In the genomic region with DNA sequence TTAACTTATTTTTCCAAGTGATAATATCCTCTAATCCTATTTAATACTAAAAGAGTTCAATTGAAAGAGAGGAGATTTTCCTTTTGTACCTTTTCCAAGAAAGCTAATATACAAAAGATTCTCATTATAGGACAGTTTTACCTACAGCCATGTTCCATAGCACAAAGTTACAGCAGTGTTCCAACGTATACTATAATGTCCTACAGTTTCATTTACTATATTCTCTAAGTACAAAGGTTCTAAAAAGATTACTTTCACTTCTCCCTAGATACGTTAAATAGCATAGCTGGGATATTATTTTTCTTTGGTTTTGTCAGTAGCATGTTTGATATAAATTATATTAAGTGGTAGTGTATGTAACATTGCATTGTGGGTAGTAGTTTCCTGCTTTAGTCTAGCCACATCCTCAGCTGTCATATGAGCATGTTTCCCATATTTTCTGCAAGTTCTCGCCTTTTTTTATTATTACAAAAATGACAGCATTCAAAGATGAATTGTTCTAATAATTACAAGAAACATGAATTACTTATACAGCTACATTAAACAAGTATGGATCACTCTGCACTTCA, we compare ENCODE assay signal across 24 cellular contexts. TPM values are rescaled to one million over a fixed set of nuclear protein-coding genes. Genes with fewer than 3 reads are reported as not detected.
A peak's percentile ranks its signal among the peaks of the same experiment; 100 is the strongest.
DNase-seq lines count a peak whose midpoint lies in the region; ATAC-seq, FAIRE-seq and TF ChIP-seq lines count a peak whose summit lies in the region.
"Had no signal": no experiment of that assay in that cellular context is flagged by ENCODE, and none has a peak within 500 bp of the region (broad histone marks: within the 10 kb centered on the region; RNA-seq: fewer than 3 reads in every experiment).

No MANE protein-coding gene starts in this region.

- peak overlapping the region; percentile 83 for H3K27ac Mint-ChIP-seq in CD8-positive, alpha-beta T cell

- no peak for TF ChIP-seq CTCF in CD8-positive, alpha-beta T cell (IDR thresholded peaks at IDR 0.05)
- no peak for TF ChIP-seq CTCF in SU-DHL-6 (IDR thresholded peaks at IDR 0.05; ENCODE audit: insufficient read depth, low read length, poor library complexity, severe bottlenecking)
- TF ChIP-seq CTCF in smooth muscle cell (IDR thresholded peaks at IDR 0.05; ENCODE audit: borderline replicate concordance, insufficient read depth, poor library complexity, severe bottlenecking): no peak

- no peaks in the 10 kb centered on the region for H3K9me2 ChIP-seq in SU-DHL-6 (replicated peaks; ENCODE audit: insufficient read depth, low read length)

- no peak overlapping the region for H3K9ac ChIP-seq in BLaER1
- no peak overlapping the region for H3K9ac ChIP-seq in SU-DHL-6 (ENCODE audit: low read length)
- H3K9ac ChIP-seq in smooth muscle cell (ENCODE audit: low read depth): no peak overlapping the region
- H3K9ac ChIP-seq: parathyroid adenoma had no signal

- H3K27ac ChIP-seq in BLaER1: no peak overlapping the region
- H3K27ac ChIP-seq in CD8-positive, alpha-beta T cell (ENCODE audit: low read depth, low read length): peak overlapping the region; percentile 32
- H3K27ac ChIP-seq in SU-DHL-6 (ENCODE audit: low read depth, low read length): no peak overlapping the region
- no peak overlapping the region for H3K27ac ChIP-seq in smooth muscle cell (ENCODE audit: low read depth)
- H3K27ac ChIP-seq: body of pancreas, hepatocyte, parathyroid adenoma, upper lobe of right lung had no signal

- H3K4me1 Mint-ChIP-seq in CD8-positive, alpha-beta T cell (ENCODE audit: low read depth): peaks cover 69% of the 10 kb centered on the region

- H3K9me3 ChIP-seq in BLaER1: no peaks in the 10 kb centered on the region
- H3K9me3 ChIP-seq in CD8-positive, alpha-beta T cell (ENCODE audit: low read length): no peaks in the 10 kb centered on the region
- no peaks in the 10 kb centered on the region for H3K9me3 ChIP-seq in SU-DHL-6 (ENCODE audit: insufficient read depth, low read length)
- H3K9me3 ChIP-seq in smooth muscle cell (replicated peaks; ENCODE audit: low read depth): no peaks in the 10 kb centered on the region
- H3K9me3 ChIP-seq: body of pancreas, upper lobe of right lung had no signal

- H3K4me3 Mint-ChIP-seq in CD8-positive, alpha-beta T cell: peak overlapping the region; percentile 76

- peaks cover 8% of the 10 kb centered on the region; the same call in 1 of the 2 replicates for H3F3A ChIP-seq in SU-DHL-6 (ENCODE audit: insufficient read depth)
- H3F3A ChIP-seq in smooth muscle cell (ENCODE audit: low read depth): no peaks in the 10 kb centered on the region

- peaks cover 5% of the 10 kb centered on the region for H3K36me3 Mint-ChIP-seq in CD8-positive, alpha-beta T cell
- H3K36me3 Mint-ChIP-seq: naive B cell had no signal

- H4K20me1 ChIP-seq in BLaER1 (no peaks in the 10 kb centered on the region), SU-DHL-6 (ENCODE audit: low read depth, low read length) (no peaks in the 10 kb centered on the region; the same call in 1 of the 2 replicates), smooth muscle cell (ENCODE audit: low read depth) (no peaks in the 10 kb centered on the region)

- peak; percentile 61 for ATAC-seq in CD8-positive, alpha-beta T cell
- ATAC-seq in GM18502 (IDR thresholded peaks at IDR 0.05; ENCODE audit: poor library complexity, unreplicated experiment): no peak
- ATAC-seq: body of pancreas, upper lobe of right lung had no signal

- CTCF ChIA-PET in CD8-positive, alpha-beta T cell (lab: Charles Lee): interaction anchor here (0.7 to 1.9 kb wide), 2 partner anchors 101 to 668 kb away, joined by 3 to 8 read pairs; no protein-coding TSS in a partner anchor
- CTCF ChIA-PET in HEK293T (lab: Yijun Ruan, JAX): interaction anchor here (0.6 kb wide), 1 partner anchor 9 kb away, joined by 3 read pairs; no protein-coding TSS in a partner anchor

- no peak for DNase-seq in CD8-positive, alpha-beta T cell
- DNase-seq in medulla oblongata (ENCODE audit: extremely low spot score): no peak
- DNase-seq in smooth muscle cell (lab: John Stamatoyannopoulos, UW; ENCODE audit: unreplicated experiment): no peak
- DNase-seq in HEK293T (ENCODE audit: extremely low spot score): no peak
- DNase-seq: activated CD4-positive, CD25-positive, alpha-beta regulatory T cell; activated gamma-delta T cell; body of pancreas; DMS 273 treated with DMSO at 0.1 percent for 48 hours; GF-D8; naive B cell; NCI-H146; NCI-H69; SHP77 treated with DMSO at 0.1 percent for 48 hours; upper lobe of right lung had no signal

- H3K36me3 ChIP-seq in BLaER1: no peaks in the 10 kb centered on the region
- H3K36me3 ChIP-seq in CD8-positive, alpha-beta T cell (ENCODE audit: insufficient read depth, low read length): no peaks in the 10 kb centered on the region
- H3K36me3 ChIP-seq in SU-DHL-6 (ENCODE audit: low read length): no peaks in the 10 kb centered on the region
- no peaks in the 10 kb centered on the region for H3K36me3 ChIP-seq in smooth muscle cell (ENCODE audit: low read depth)
- H3K36me3 ChIP-seq: upper lobe of right lung had no signal

- peak overlapping the region; percentile 32 for H3K4me2 ChIP-seq in BLaER1
- H3K4me2 ChIP-seq in SU-DHL-6 (ENCODE audit: low read depth, low read length, poor library complexity, severe bottlenecking): peak overlapping the region; percentile 5
- H3K4me2 ChIP-seq in smooth muscle cell: no peak overlapping the region
- H3K4me2 ChIP-seq: hepatocyte had no signal

- H3K79me2 ChIP-seq in SU-DHL-6 (ENCODE audit: insufficient read depth, low read length) (no peaks in the 10 kb centered on the region), smooth muscle cell (ENCODE audit: low read depth) (no peaks in the 10 kb centered on the region)
- H3K79me2 ChIP-seq: hepatocyte, parathyroid adenoma had no signal

- no peaks in the 10 kb centered on the region for H3K27me3 Mint-ChIP-seq in CD8-positive, alpha-beta T cell (ENCODE audit: low read depth)
- H3K27me3 Mint-ChIP-seq: naive B cell had no signal

- H3K4me1 ChIP-seq in BLaER1 (peaks cover 5% of the 10 kb centered on the region), smooth muscle cell (ENCODE audit: low read depth) (peaks cover 14% of the 10 kb centered on the region)
- peaks cover 48% of the 10 kb centered on the region for H3K4me1 ChIP-seq in CD8-positive, alpha-beta T cell (ENCODE audit: insufficient read depth, low read length)
- H3K4me1 ChIP-seq: body of pancreas, parathyroid adenoma had no signal

- no peaks in the 10 kb centered on the region for H3K9me3 Mint-ChIP-seq in CD8-positive, alpha-beta T cell
- H3K9me3 Mint-ChIP-seq: naive B cell had no signal

- POLR2A ChIA-PET in CD8-positive, alpha-beta T cell (lab: Charles Lee): interaction anchor here (1.0 to 1.1 kb wide), 2 partner anchors 13 to 54 kb away, joined by 3 to 6 read pairs; a partner anchor contains a TSS
- POLR2A ChIA-PET in HEK293T (lab: Yijun Ruan, JAX): no interaction called here

- 96% methylated on average over 3 of the region's 3 CpGs for WGBS in smooth muscle cell (ENCODE audit: low lambda C conversion rate)

- H3K4me3 ChIP-seq in BLaER1 (no peak overlapping the region), SU-DHL-6 (ENCODE audit: insufficient read depth, low read length, poor library complexity, severe bottlenecking) (no peak overlapping the region), smooth muscle cell (no peak overlapping the region)
- peak overlapping the region; percentile 3 for H3K4me3 ChIP-seq in CD8-positive, alpha-beta T cell (ENCODE audit: low read depth, low read length)
- H3K4me3 ChIP-seq: body of pancreas, hepatocyte, upper lobe of right lung had no signal

- peak; percentile 18 for FAIRE-seq in colon (lab: Jason Lieb, UNC)
- FAIRE-seq: endothelial cell of umbilical vein, HTR-8/SVneo, islet of Langerhans had no signal

- H2AFZ ChIP-seq in SU-DHL-6 (ENCODE audit: low read depth, low read length, severe bottlenecking): no peak overlapping the region
- H2AFZ ChIP-seq in smooth muscle cell (ENCODE audit: low read depth): no peak overlapping the region
- H2AFZ ChIP-seq: hepatocyte, parathyroid adenoma had no signal

- intact Hi-C loops in CD8-positive, alpha-beta T cell (cut with DNase I, micrococcal nuclease): loop anchor here in 1 of 2 experiments (2.0 to 5.0 kb wide), 3 partner anchors 13 to 666 kb away; a partner anchor contains a TSS

- H3K27me3 ChIP-seq in BLaER1 (no peaks in the 10 kb centered on the region), SU-DHL-6 (ENCODE audit: low read length) (no peaks in the 10 kb centered on the region), smooth muscle cell (ENCODE audit: low read depth) (no peaks in the 10 kb centered on the region)
- no peaks in the 10 kb centered on the region for H3K27me3 ChIP-seq in CD8-positive, alpha-beta T cell (ENCODE audit: insufficient read depth, low read length)
- H3K27me3 ChIP-seq: body of pancreas, hepatocyte, upper lobe of right lung had no signal

TF ChIP-seq in HEK293T, 16 proteins besides CTCF, POLR2A, EP300 and RAD21:
- TF ChIP-seq ARNT (IDR thresholded peaks at IDR 0.05): no peak
- no peak for TF ChIP-seq NFRKB (IDR thresholded peaks at IDR 0.05)
- TF ChIP-seq L3MBTL2 (conservative IDR thresholded peaks at IDR 0.05): no peak
- TF ChIP-seq LEF1 (IDR thresholded peaks at IDR 0.05; ENCODE audit: borderline replicate concordance): no peak
- TF ChIP-seq ELF4 (IDR thresholded peaks at IDR 0.05): no peak
- TF ChIP-seq BHLHE40 (IDR thresholded peaks at IDR 0.05; ENCODE audit: borderline replicate concordance): no peak
- TF ChIP-seq FOXK2 (IDR thresholded peaks at IDR 0.05): no peak
- no peak for TF ChIP-seq CTBP1 (IDR thresholded peaks at IDR 0.05; ENCODE audit: borderline replicate concordance)
- TF ChIP-seq, protein P1, sequence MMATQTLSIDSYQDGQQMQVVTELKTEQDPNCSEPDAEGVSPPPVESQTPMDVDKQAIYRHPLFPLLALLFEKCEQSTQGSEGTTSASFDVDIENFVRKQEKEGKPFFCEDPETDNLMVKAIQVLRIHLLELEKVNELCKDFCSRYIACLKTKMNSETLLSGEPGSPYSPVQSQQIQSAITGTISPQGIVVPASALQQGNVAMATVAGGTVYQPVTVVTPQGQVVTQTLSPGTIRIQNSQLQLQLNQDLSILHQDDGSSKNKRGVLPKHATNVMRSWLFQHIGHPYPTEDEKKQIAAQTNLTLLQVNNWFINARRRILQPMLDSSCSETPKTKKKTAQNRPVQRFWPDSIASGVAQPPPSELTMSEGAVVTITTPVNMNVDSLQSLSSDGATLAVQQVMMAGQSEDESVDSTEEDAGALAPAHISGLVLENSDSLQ (IDR thresholded peaks at IDR 0.05): no peak
- no peak for TF ChIP-seq HDGF (IDR thresholded peaks at IDR 0.05; ENCODE audit: borderline replicate concordance)
- TF ChIP-seq TARDBP (IDR thresholded peaks at IDR 0.05): no peak
- no peak for TF ChIP-seq SUZ12 (IDR thresholded peaks at IDR 0.05)
- no peak for TF ChIP-seq SP1 (IDR thresholded peaks at IDR 0.05)
- TF ChIP-seq ZNF384 (IDR thresholded peaks at IDR 0.05): no peak
- TF ChIP-seq FOXA1 (IDR thresholded peaks at IDR 0.05): no peak
- no peak for TF ChIP-seq FOXM1 (IDR thresholded peaks at IDR 0.05; ENCODE audit: borderline replicate concordance)

RNA-seq across cellular contexts. Expression of a gene that starts 4.4 kb away (rescaled TPM):
- total RNA-seq in CD8-positive, alpha-beta T cell: 10 to 100 TPM; 11.7 to 13.8 TPM
- total RNA-seq in smooth muscle cell: 16.4 and 18.4 TPM in 2 replicates
- polyA plus RNA-seq in smooth muscle cell: 12.4 and 12.5 TPM in 2 replicates
- total RNA-seq: endothelial cell of umbilical vein, lung microvascular endothelial cell had no signal

RNA-seq across cellular contexts. Expression of a gene that starts 54.0 kb away (rescaled TPM):
- total RNA-seq in CD8-positive, alpha-beta T cell: 10 to 100 TPM in 1 of 2 experiments, 1 to 10 TPM in 1; 9.4 to 10.7 TPM
- total RNA-seq in smooth muscle cell: 16.8 and 22.9 TPM in 2 replicates
- polyA plus RNA-seq in smooth muscle cell: 15.3 and 19.4 TPM in 2 replicates
